In the genomic region with DNA sequence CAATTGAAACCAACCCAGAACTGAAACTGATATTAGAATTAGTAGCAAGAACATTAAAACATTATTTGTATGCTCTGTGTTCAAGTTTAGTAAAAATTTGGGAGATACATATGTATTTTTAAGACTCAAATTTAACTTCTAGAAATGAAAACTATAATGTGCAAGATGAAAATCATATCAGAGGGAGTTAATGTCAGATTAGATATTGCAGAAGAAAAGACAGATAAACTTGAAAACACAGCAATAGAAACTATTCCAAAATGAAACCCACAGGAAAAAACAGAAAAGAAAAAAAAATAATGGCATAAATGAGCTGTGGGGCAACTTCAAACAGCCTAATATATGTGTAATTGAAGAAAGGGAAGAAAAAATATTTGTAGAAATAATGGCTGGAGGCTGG, we compare ENCODE assay signal across 6 cellular contexts.
"Had no signal": no experiment of that assay in that cellular context is flagged by ENCODE, and none has a peak within 500 bp of the region (broad histone marks: within the 10 kb centered on the region; RNA-seq: fewer than 3 reads in every experiment).

No MANE protein-coding gene starts in this region.

- DNase-seq: IMR-90, KBM-7, KG1 had no signal

- FAIRE-seq: HepG2, HTR-8/SVneo had no signal

- H3K27ac ChIP-seq: HL-60 had no signal
